Comparison of ENCODE assay signal across 22 cellular contexts in genomic region chr3:4795905-4796304, GRCh38.
"Had no signal": no experiment of that assay in that cellular context is flagged by ENCODE, and none has a peak within 500 bp of the region (broad histone marks: within the 10 kb centered on the region; RNA-seq: fewer than 3 reads in every experiment).

No MANE protein-coding gene starts in this region.

- H3K27ac ChIP-seq: gastrocnemius medialis, neutrophil, pancreas, psoas muscle, right atrium auricular region, thyroid gland, upper lobe of right lung had no signal

- DNase-seq: activated CD8-positive, alpha-beta memory T cell treated with anti-CD3 and anti-CD28 coated beads for 24 hours; activated CD8-positive, alpha-beta memory T cell treated with anti-CD3 and anti-CD28 coated beads, Interleukin-2, amount 50 U/mL, for 4 hours; activated naive CD4-positive, alpha-beta T cell treated with Interleukin-2 at 50 U/mL for 16 hours; activated naive CD8-positive, alpha-beta T cell treated with anti-CD3 and anti-CD28 coated beads, Interleukin-2, amount 10 ng/mL, durations not matched to agents 7 days and 5 days; activated T-cell treated with anti-CD3 and anti-CD28 coated beads, Interleukin-2, amount 50 U/mL, for 24 hours; amygdala; effector CD4-positive, alpha-beta T cell; erythroblast; gastrocnemius medialis; hippocampal formation; left ventricle myocardium inferior; midbrain; pancreas; psoas muscle; stimulated activated CD4-positive, alpha-beta T cell treated with anti-CD3 and anti-CD28 coated beads, Interleukin-4, amount 100 ng/mL, for 4 hours; substantia nigra; T-helper 17 cell; thyroid gland; upper lobe of right lung had no signal

- H3K27me3 ChIP-seq: gastrocnemius medialis, neutrophil, pancreas, right atrium auricular region, thyroid gland, upper lobe of right lung had no signal

- H3K9me3 ChIP-seq: gastrocnemius medialis, neutrophil, pancreas, thyroid gland, upper lobe of right lung had no signal

- H3K36me3 ChIP-seq: gastrocnemius medialis, neutrophil, pancreas had no signal

- ATAC-seq: gastrocnemius medialis; natural killer cell treated with Interleukin-12 subunit alpha and Interleukin-12 subunit beta and Interleukin-15 and Interleukin-18, amount 100 ng/mL, for 72 hours; pancreas; psoas muscle; T-helper 17 cell; upper lobe of right lung had no signal

- H3K4me3 ChIP-seq: gastrocnemius medialis, pancreas, psoas muscle, thyroid gland, upper lobe of right lung had no signal

- H3K4me1 ChIP-seq: pancreas, thyroid gland, upper lobe of right lung had no signal
